ENCODE assay signal across 8 cellular contexts in the genomic region with DNA sequence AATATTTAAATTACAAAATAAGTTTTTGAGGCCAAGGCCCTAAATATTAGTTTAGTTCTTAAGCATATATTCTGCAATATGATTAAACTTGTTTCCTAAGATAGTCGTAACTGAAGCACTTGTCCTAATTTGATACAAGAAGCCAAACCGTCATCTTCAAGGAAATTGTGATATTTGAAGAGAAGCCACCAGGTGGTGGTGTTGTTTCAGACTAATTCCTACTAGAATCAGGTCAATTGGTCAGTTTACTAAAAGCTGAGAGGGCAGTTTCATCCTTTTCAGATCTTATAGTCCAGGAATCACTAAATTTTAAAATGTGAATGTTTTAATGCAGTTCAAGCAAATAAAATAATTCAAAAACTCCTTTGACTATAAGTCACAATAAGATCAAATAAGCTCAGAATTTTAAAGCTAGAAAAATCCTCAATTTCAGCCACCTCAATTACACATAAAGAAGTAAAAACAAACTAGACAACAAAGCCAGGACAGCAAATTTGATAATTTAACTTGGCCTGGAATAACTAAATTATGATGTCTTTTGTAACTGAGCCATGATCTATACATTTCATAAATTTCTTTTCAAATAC. TPM values are rescaled to one million over a fixed set of nuclear protein-coding genes. Genes with fewer than 3 reads are reported as not detected.
A peak's percentile ranks its signal among the peaks of the same experiment; 100 is the strongest.
DNase-seq lines count a peak whose midpoint lies in the region; ATAC-seq and TF ChIP-seq lines count a peak whose summit lies in the region.

No MANE protein-coding gene starts in this region.

- TF ChIP-seq CTCF in Caco-2 (IDR thresholded peaks at IDR 0.05; ENCODE audit: insufficient read depth in 1 of 2, low read depth in 1 of 2, low read length in 1 of 2, severe bottlenecking in 1 of 2, unreplicated experiment in 1 of 2) = peak; percentile 42 to 58
- peak; percentile 73 for TF ChIP-seq CTCF in SK-N-SH (IDR thresholded peaks at IDR 0.05)
- peak; percentile 67 for TF ChIP-seq CTCF in osteocyte (IDR thresholded peaks at IDR 0.05)

- WGBS in SK-N-SH (ENCODE audit: low lambda C conversion rate) = 0% methylated on average over 2 of the region's 2 CpGs

- H3K27me3 ChIP-seq in Caco-2 (replicated peaks; ENCODE audit: control insufficient read depth, insufficient read depth, low read length) (no peaks in the 10 kb centered on the region), SK-N-SH (ENCODE audit: insufficient read depth) (no peaks in the 10 kb centered on the region)

- H3K4me1 Mint-ChIP-seq in Caco-2 (ENCODE audit: low read depth, unreplicated experiment) (no peaks in the 10 kb centered on the region), osteocyte (ENCODE audit: unreplicated experiment) (no peaks in the 10 kb centered on the region)

- POLR2A ChIA-PET in Caco-2 (lab: Charles Lee) (no interaction called here), SK-N-SH (lab: Yijun Ruan, JAX) (no interaction called here)

- H3K9me3 ChIP-seq in Caco-2 (no peaks in the 10 kb centered on the region), SK-N-SH (no peaks in the 10 kb centered on the region)

- peak; percentile 71 for ATAC-seq in GM18909 (IDR thresholded peaks at IDR 0.05; ENCODE audit: poor library complexity, unreplicated experiment)
- no peak for ATAC-seq in HG03095 (IDR thresholded peaks at IDR 0.05; ENCODE audit: unreplicated experiment)
- no peak for ATAC-seq in HG03439 (IDR thresholded peaks at IDR 0.05; ENCODE audit: unreplicated experiment)

- H3K4me3 Mint-ChIP-seq in Caco-2 (ENCODE audit: unreplicated experiment) = no peak overlapping the region
- no peak overlapping the region for H3K4me3 Mint-ChIP-seq in osteocyte (ENCODE audit: unreplicated experiment)

- H3K36me3 Mint-ChIP-seq in Caco-2 (ENCODE audit: insufficient read depth, unreplicated experiment) = no peaks in the 10 kb centered on the region
- H3K36me3 Mint-ChIP-seq in osteocyte (ENCODE audit: unreplicated experiment) = no peaks in the 10 kb centered on the region

- no TSS peak for BruUV-seq in Caco-2 (replicated peaks; lab: Mats Ljungman, UMichigan)

- no peak overlapping the region for H3K27ac Mint-ChIP-seq in Caco-2 (ENCODE audit: unreplicated experiment)
- H3K27ac Mint-ChIP-seq in osteocyte (ENCODE audit: unreplicated experiment) = no peak overlapping the region

- H3K4me2 ChIP-seq in SK-N-SH = no peak overlapping the region

- no peak overlapping the region for H3K27ac ChIP-seq in SK-N-SH (ENCODE audit: low read depth in 2 of 2, low read length in 1 of 2)

- CTCF ChIA-PET in Caco-2 (lab: Charles Lee) (interaction anchor here (0.7 to 1.0 kb wide), 3 partner anchors 258 to 416 kb away, joined by 3 to 10 read pairs (median 7); a partner anchor contains a TSS), SK-N-SH (lab: Yijun Ruan, JAX) (interaction anchor here (0.6 to 1.1 kb wide), 16 partner anchors 9 to 425 kb away, joined by 3 to 8 read pairs (median 3); a partner anchor contains a TSS)

- intact Hi-C loops in Caco-2 (cut with micrococcal nuclease; ENCODE audit: unreplicated experiment) = loop anchor here (1.0 to 2.0 kb wide), 5 partner anchors 156 to 424 kb away; no protein-coding TSS in a partner anchor

- H3K4me1 ChIP-seq in Caco-2 (no peaks in the 10 kb centered on the region), SK-N-SH (ENCODE audit: control insufficient read depth in 1 of 2, insufficient read depth in 2 of 2, low read depth in 1 of 2, low read length in 1 of 2) (no peaks in the 10 kb centered on the region)

- no peaks in the 10 kb centered on the region for H3K9me3 Mint-ChIP-seq in Caco-2 (ENCODE audit: unreplicated experiment)
- no peaks in the 10 kb centered on the region for H3K9me3 Mint-ChIP-seq in osteocyte (ENCODE audit: unreplicated experiment)

- H2AFZ ChIP-seq in SK-N-SH (ENCODE audit: low read depth) = no peak overlapping the region

- H3F3A ChIP-seq in SK-N-SH (replicated peaks; ENCODE audit: insufficient read depth) = no peaks in the 10 kb centered on the region

- H4K20me1 ChIP-seq in SK-N-SH (ENCODE audit: insufficient read depth) = no peaks in the 10 kb centered on the region

- H3K36me3 ChIP-seq in Caco-2 (ENCODE audit: control insufficient read depth, insufficient read depth, low read length) (no peaks in the 10 kb centered on the region), SK-N-SH (replicated peaks in 1 of 2; ENCODE audit: control insufficient read depth in 1 of 2, insufficient read depth in 2 of 2, low read length in 1 of 2) (no peaks in the 10 kb centered on the region)

- no peak overlapping the region for H3K9ac ChIP-seq in SK-N-SH

- H3K27me3 Mint-ChIP-seq in Caco-2 (ENCODE audit: insufficient read depth, unreplicated experiment) = no peaks in the 10 kb centered on the region
- peaks cover 22% of the 10 kb centered on the region for H3K27me3 Mint-ChIP-seq in osteocyte (ENCODE audit: unreplicated experiment)

- DNase-seq in Caco-2 (peak in 1 of 2 experiments; percentile 65), NCI-H1092 treated with DMSO at 0.1 percent for 48 hours (lab: John Stamatoyannopoulos, UW) (peak; percentile 51), SK-N-SH (peak; percentile 52), fibroblast of gingiva (ENCODE audit: low read depth) (peak; percentile 44), osteocyte (ENCODE audit: extremely low spot score, unreplicated experiment) (no peak)

- no peaks in the 10 kb centered on the region for H3K9me2 ChIP-seq in SK-N-SH

- TF ChIP-seq EP300 in SK-N-SH (IDR thresholded peaks at IDR 0.05; ENCODE audit: borderline replicate concordance in 1 of 2, low read depth in 1 of 2, low read length in 1 of 2) = no peak

- no peak overlapping the region for H3K4me3 ChIP-seq in Caco-2 (ENCODE audit: low read depth, low read length)
- H3K4me3 ChIP-seq in SK-N-SH (ENCODE audit: low read depth in 2 of 2, low read length in 1 of 2) = no peak overlapping the region; a peak in 1 of 4 replicates

- TF ChIP-seq RAD21 in SK-N-SH (IDR thresholded peaks at IDR 0.05; ENCODE audit: low read length) = peak; percentile 78

- H3K79me2 ChIP-seq in SK-N-SH (ENCODE audit: insufficient read depth) = no peaks in the 10 kb centered on the region

TF ChIP-seq in SK-N-SH, 30 proteins besides CTCF, POLR2A, EP300 and RAD21:
- TF ChIP-seq SMC3 (IDR thresholded peaks at IDR 0.05; ENCODE audit: low read depth, low read length) = peak; percentile 57
- no peak for TF ChIP-seq POLR2AphosphoS5 (IDR thresholded peaks at IDR 0.05; ENCODE audit: low read depth, low read length)
- TF ChIP-seq, protein P1, sequence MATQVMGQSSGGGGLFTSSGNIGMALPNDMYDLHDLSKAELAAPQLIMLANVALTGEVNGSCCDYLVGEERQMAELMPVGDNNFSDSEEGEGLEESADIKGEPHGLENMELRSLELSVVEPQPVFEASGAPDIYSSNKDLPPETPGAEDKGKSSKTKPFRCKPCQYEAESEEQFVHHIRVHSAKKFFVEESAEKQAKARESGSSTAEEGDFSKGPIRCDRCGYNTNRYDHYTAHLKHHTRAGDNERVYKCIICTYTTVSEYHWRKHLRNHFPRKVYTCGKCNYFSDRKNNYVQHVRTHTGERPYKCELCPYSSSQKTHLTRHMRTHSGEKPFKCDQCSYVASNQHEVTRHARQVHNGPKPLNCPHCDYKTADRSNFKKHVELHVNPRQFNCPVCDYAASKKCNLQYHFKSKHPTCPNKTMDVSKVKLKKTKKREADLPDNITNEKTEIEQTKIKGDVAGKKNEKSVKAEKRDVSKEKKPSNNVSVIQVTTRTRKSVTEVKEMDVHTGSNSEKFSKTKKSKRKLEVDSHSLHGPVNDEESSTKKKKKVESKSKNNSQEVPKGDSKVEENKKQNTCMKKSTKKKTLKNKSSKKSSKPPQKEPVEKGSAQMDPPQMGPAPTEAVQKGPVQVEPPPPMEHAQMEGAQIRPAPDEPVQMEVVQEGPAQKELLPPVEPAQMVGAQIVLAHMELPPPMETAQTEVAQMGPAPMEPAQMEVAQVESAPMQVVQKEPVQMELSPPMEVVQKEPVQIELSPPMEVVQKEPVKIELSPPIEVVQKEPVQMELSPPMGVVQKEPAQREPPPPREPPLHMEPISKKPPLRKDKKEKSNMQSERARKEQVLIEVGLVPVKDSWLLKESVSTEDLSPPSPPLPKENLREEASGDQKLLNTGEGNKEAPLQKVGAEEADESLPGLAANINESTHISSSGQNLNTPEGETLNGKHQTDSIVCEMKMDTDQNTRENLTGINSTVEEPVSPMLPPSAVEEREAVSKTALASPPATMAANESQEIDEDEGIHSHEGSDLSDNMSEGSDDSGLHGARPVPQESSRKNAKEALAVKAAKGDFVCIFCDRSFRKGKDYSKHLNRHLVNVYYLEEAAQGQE (IDR thresholded peaks at IDR 0.05; ENCODE audit: low read depth, low read length) = no peak

RNA-seq across cellular contexts. Expression of a gene that starts 7.1 kb away (rescaled TPM):
- total RNA-seq in Caco-2 (2022) (114 and 119 TPM in 2 replicates), osteocyte (109 and 112 TPM in 2 replicates)
- 50.2 and 58.9 TPM in 2 replicates for polyA plus RNA-seq in SK-N-SH (2012; rRNA removed)
- polyA plus RNA-seq in SK-N-SH (2012; cell fraction: cytosol; rRNA removed) = 67.9 and 94.7 TPM in 2 replicates
- polyA plus RNA-seq in SK-N-SH (2012; cell fraction: nucleus; rRNA removed) = 34.9 and 49.1 TPM in 2 replicates
